ENCODE assay signal across 23 cellular contexts in the genomic region with DNA sequence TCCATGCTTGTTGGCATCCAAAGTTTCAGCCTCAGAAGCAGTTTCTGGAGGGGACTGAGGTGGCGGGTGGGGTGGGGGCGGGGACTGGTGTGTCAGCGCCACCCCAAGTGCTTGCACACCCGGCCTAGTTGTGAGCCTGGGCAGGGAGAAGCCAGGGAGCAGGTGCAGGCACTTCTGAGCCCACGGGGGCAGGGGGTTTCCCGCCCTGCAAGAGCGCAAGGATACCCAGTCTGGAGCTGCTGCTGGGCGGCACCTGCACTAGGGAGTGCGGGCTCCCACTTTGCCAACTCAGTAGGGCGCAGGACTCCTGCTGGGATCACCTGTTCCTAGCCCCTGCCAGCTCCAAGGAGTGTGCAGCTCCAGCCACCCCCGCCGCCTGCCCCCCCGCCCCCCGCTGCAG. TPM values are rescaled to one million over a fixed set of nuclear protein-coding genes. Genes with fewer than 3 reads are reported as not detected.
DNase-seq lines count a peak whose midpoint lies in the region; ATAC-seq, FAIRE-seq and TF ChIP-seq lines count a peak whose summit lies in the region.
"Had no signal": no experiment of that assay in that cellular context is flagged by ENCODE, and none has a peak within 500 bp of the region (broad histone marks: within the 10 kb centered on the region; RNA-seq: fewer than 3 reads in every experiment).

No MANE protein-coding gene starts in this region.

- H3K4me3 Mint-ChIP-seq in mesothelial cell of epicardium, result no peak overlapping the region
- H3K4me3 Mint-ChIP-seq: CD14-positive monocyte; CD4-positive, alpha-beta memory T cell; CD4-positive, CD25-positive, alpha-beta regulatory T cell; CD8-positive, alpha-beta memory T cell had no signal

- H3K9ac ChIP-seq in kidney (ENCODE audit: low read length in 2 of 2), result no peak overlapping the region
- H3K9ac ChIP-seq: BLaER1 had no signal

- H3K27me3 Mint-ChIP-seq in mesothelial cell of epicardium (ENCODE audit: low read depth), result no peaks in the 10 kb centered on the region
- H3K27me3 Mint-ChIP-seq: CD4-positive, CD25-positive, alpha-beta regulatory T cell had no signal

- no peaks in the 10 kb centered on the region for H3K36me3 ChIP-seq in kidney (ENCODE audit: control insufficient read depth in 1 of 2, insufficient read depth in 2 of 2, low read length in 2 of 2)
- H3K36me3 ChIP-seq in upper lobe of right lung, result no peaks in the 10 kb centered on the region

- H3K9me3 ChIP-seq in kidney (ENCODE audit: control insufficient read depth in 1 of 2, low read length in 2 of 2) (peaks cover 0 to 3% of the 10 kb centered on the region in 2 donors), upper lobe of right lung (no peaks in the 10 kb centered on the region)
- H3K9me3 ChIP-seq: A549, BE2C had no signal

- no peak overlapping the region for H3K4me3 ChIP-seq in kidney (ENCODE audit: low read length in 2 of 2)
- no peak overlapping the region for H3K4me3 ChIP-seq in upper lobe of right lung
- H3K4me3 ChIP-seq: A549, BLaER1 had no signal

- TF ChIP-seq CTCF in kidney (IDR thresholded peaks at IDR 0.05; ENCODE audit: borderline replicate concordance, extremely low read depth, insufficient read depth) (no peak), upper lobe of right lung (IDR thresholded peaks at IDR 0.05) (no peak), mesothelial cell of epicardium (IDR thresholded peaks at IDR 0.05; ENCODE audit: unreplicated experiment) (no peak)

- H3K27ac ChIP-seq in kidney (ENCODE audit: low read depth in 2 of 2, low read length in 2 of 2) (no peak overlapping the region), upper lobe of right lung (no peak overlapping the region)
- H3K27ac ChIP-seq: 22Rv1, A549, BLaER1 had no signal

- DNase-seq in NCI-H146 (lab: John Stamatoyannopoulos, UW) (peak; percentile 18), NCI-H146 treated with DMSO at 0.1 percent for 48 hours (lab: John Stamatoyannopoulos, UW; ENCODE audit: unreplicated experiment) (no peak), kidney (peak; percentile 57), upper lobe of right lung (no peak), SHP77 treated with DMSO at 0.1 percent for 48 hours (lab: John Stamatoyannopoulos, UW) (no peak), mesothelial cell of epicardium (ENCODE audit: low spot score in 2 of 2, unreplicated experiment in 2 of 2) (no peak)
- DNase-seq: AML-193; BE2C; C1 segment of cervical spinal cord; CD4-positive, CD25-positive, alpha-beta regulatory T cell; CD8-positive, alpha-beta memory T cell; COR-L47; DMS79 treated with DMSO at 0.1 percent for 48 hours; GF-D8 had no signal

- H3K27me3 ChIP-seq in upper lobe of right lung, result no peaks in the 10 kb centered on the region
- H3K27me3 ChIP-seq: BE2C, BLaER1 had no signal

- H3K36me3 Mint-ChIP-seq in mesothelial cell of epicardium, result peaks cover 24% of the 10 kb centered on the region
- H3K36me3 Mint-ChIP-seq: CD4-positive, CD25-positive, alpha-beta regulatory T cell had no signal

- ATAC-seq in upper lobe of right lung, result peak; percentile 29
- ATAC-seq: A549 had no signal

- peaks cover 3% of the 10 kb centered on the region for H3K4me1 Mint-ChIP-seq in mesothelial cell of epicardium
- H3K4me1 Mint-ChIP-seq: CD14-positive monocyte; CD4-positive, CD25-positive, alpha-beta regulatory T cell; CD8-positive, alpha-beta memory T cell had no signal

- H3K9me3 Mint-ChIP-seq in mesothelial cell of epicardium, result peaks cover 25% of the 10 kb centered on the region

- intact Hi-C loops in kidney (cut with DNase I) (no loop called here), upper lobe of right lung (cut with DNase I) (no loop called here)

- H3K4me1 ChIP-seq in kidney (ENCODE audit: control insufficient read depth in 1 of 2, insufficient read depth in 1 of 2, low read depth in 1 of 2, low read length in 2 of 2) (peaks cover 0 to 2% of the 10 kb centered on the region in 2 donors), upper lobe of right lung (no peaks in the 10 kb centered on the region)
- H3K4me1 ChIP-seq: BE2C, BLaER1 had no signal

- no peak for FAIRE-seq in kidney (lab: Jason Lieb, UNC)
- FAIRE-seq: A549, D721Med, G401.6, GM12891, GM19239 had no signal

- H3K27ac Mint-ChIP-seq in mesothelial cell of epicardium, result no peak overlapping the region
- H3K27ac Mint-ChIP-seq: CD14-positive monocyte; CD4-positive, alpha-beta memory T cell; CD4-positive, CD25-positive, alpha-beta regulatory T cell; CD8-positive, alpha-beta memory T cell had no signal

RNA-seq across cellular contexts. Expression of a gene that starts 33.5 kb away (rescaled TPM):
- total RNA-seq in kidney (25.9 TPM), upper lobe of right lung (70.5 TPM), mesothelial cell of epicardium (26.5 to 28.7 TPM (median 27.6 TPM) in 3 replicates)
- 5.6 TPM for polyA plus RNA-seq in kidney (ENCODE audit: insufficient read depth, low read depth, low replicate concordance)

Comparison
In these comparisons a context has a peak if more than half of its experiments do, and no peak if none do; other contexts are left out.
1. DNase-seq: peak in NCI-H146 (single experiment) and kidney (single experiment); none in NCI-H146 treated with DMSO at 0.1 percent for 48 hours (single experiment), upper lobe of right lung (single experiment), SHP77 treated with DMSO at 0.1 percent for 48 hours (single experiment) and mesothelial cell of epicardium (0 of 2).